In the genomic region with DNA sequence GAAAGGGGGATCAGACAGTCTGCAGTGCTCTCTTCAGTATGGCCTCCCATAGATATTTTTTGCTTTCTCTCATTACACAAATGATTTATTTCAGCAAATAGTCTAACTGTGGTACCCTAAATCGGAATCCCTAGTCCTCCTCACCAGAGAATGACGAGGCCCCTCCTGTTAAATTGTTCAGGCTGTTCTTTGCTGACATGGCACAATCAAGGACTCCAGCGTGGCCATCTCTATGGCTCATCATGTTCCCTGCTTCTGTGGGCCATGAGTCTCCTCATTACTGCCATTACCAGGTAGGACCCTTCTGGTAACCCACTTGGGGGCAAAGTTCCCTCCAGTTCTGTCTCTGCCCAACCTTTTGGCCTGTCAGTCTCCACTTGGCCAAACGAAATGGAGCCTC, we compare ENCODE assay signal across 2 cellular contexts.
TF ChIP-seq lines count a peak whose summit lies in the region.

No MANE protein-coding gene starts in this region.

TF ChIP-seq in IMR-90, 13 proteins besides CTCF, POLR2A, EP300 and RAD21:
- no peak for TF ChIP-seq RFX5 (IDR thresholded peaks at IDR 0.05; ENCODE audit: low read depth, low read length)
- peak; percentile 88 for TF ChIP-seq MAFK (IDR thresholded peaks at IDR 0.05; ENCODE audit: low read depth, low read length)

TF ChIP-seq in H1, 55 proteins besides CTCF, POLR2A, EP300 and RAD21:
- TF ChIP-seq TEAD4 (IDR thresholded peaks at IDR 0.05; ENCODE audit: low read depth, low read length) (no peak), MAFK (IDR thresholded peaks at IDR 0.05; ENCODE audit: low read depth, low read length) (0 out of 2 replicates have a peak, but pooled peaks have one; percentile 28), KDM5A (IDR thresholded peaks at IDR 0.05; ENCODE audit: low read length) (no peak)
